Comparison of ENCODE assay signal across 28 cellular contexts in genomic region chr15:35229085-35229484, GRCh38.
"Had no signal": no experiment of that assay in that cellular context is flagged by ENCODE, and none has a peak within 500 bp of the region (broad histone marks: within the 10 kb centered on the region; RNA-seq: fewer than 3 reads in every experiment).

No MANE protein-coding gene starts in this region.

- H3K4me1 ChIP-seq: colonic mucosa, esophagus muscularis mucosa, esophagus squamous epithelium, foreskin keratinocyte, gastrocnemius medialis, gastroesophageal sphincter, heart left ventricle, heart right ventricle had no signal

- DNase-seq: colonic mucosa; cortex of kidney; dermis blood vessel endothelial cell; dorsolateral prefrontal cortex; effector CD4-positive, alpha-beta T cell; effector CD8-positive, alpha-beta T cell; effector memory CD4-positive, alpha-beta T cell; effector memory CD8-positive, alpha-beta T cell; endodermal cell; erythroblast; esophagus squamous epithelium; foreskin fibroblast; foreskin keratinocyte; foreskin melanocyte; gastrocnemius medialis; glutamatergic neuron; head of caudate nucleus; heart left ventricle; heart right ventricle had no signal

- H3K79me2 ChIP-seq: hepatocyte had no signal

- ATAC-seq: effector memory CD8-positive, alpha-beta T cell; esophagus mucosa; foreskin keratinocyte; gastrocnemius medialis; gastroesophageal sphincter; heart left ventricle; heart right ventricle had no signal

- H3K27me3 ChIP-seq: colonic mucosa, dorsolateral prefrontal cortex, esophagus muscularis mucosa, esophagus squamous epithelium, foreskin keratinocyte, gastrocnemius medialis, gastroesophageal sphincter, heart left ventricle, heart right ventricle, hepatocyte had no signal

- H3K9me3 ChIP-seq: colonic mucosa, gastrocnemius medialis had no signal

- FAIRE-seq: endometrium, endothelial cell of umbilical vein, frontal cortex had no signal

- H3K4me3 ChIP-seq: colonic mucosa, coronary artery, dorsolateral prefrontal cortex, esophagus muscularis mucosa, esophagus squamous epithelium, gastrocnemius medialis, gastroesophageal sphincter, heart left ventricle, heart right ventricle, hepatocyte had no signal

- H2AFZ ChIP-seq: hepatocyte had no signal

- H3K27ac ChIP-seq: colonic mucosa, coronary artery, dorsolateral prefrontal cortex, epithelial cell of prostate, esophagus muscularis mucosa, esophagus squamous epithelium, foreskin keratinocyte, gastrocnemius medialis, gastroesophageal sphincter, heart left ventricle, heart right ventricle, hepatocyte had no signal

- H3K4me2 ChIP-seq: hepatocyte had no signal

- H3K36me3 ChIP-seq: colonic mucosa, esophagus muscularis mucosa, esophagus squamous epithelium, gastrocnemius medialis, gastroesophageal sphincter, heart left ventricle, heart right ventricle had no signal
